ENCODE assay signal across 10 cellular contexts in the genomic region with DNA sequence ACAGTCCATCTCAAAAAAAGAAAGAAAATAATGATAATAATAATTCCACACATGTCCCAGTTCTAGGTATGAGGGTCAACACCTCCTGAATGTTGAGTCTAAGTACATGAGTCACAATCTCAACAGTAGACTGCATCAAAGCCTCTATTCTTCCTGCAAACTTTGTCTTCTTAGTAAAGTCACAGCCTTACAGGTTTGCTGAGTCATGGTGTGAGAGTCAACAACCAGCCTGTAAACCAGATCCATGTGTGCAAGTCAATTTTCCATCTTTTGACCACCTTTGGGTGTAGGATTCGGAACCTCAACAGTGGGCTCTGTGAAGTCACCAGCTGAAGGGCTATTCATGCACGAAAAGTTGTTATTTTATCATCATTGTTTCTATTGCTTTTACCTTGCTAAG. TPM values are rescaled to one million over a fixed set of nuclear protein-coding genes. Genes with fewer than 3 reads are reported as not detected.
"Had no signal": no experiment of that assay in that cellular context is flagged by ENCODE, and none has a peak within 500 bp of the region (broad histone marks: within the 10 kb centered on the region; RNA-seq: fewer than 3 reads in every experiment).

No MANE protein-coding gene starts in this region.

- H3K4me3 Mint-ChIP-seq: GM23338, H9 had no signal

- H3K4me2 ChIP-seq: GM23338, KMS-11 had no signal

- H3K27ac Mint-ChIP-seq: GM23338, H9 had no signal

- H3K4me3 ChIP-seq: GM23338 had no signal

- H3K9ac ChIP-seq: KMS-11 had no signal

- H3K4me1 Mint-ChIP-seq: GM23338, H9 had no signal

- H2AFZ ChIP-seq: GM23338 had no signal

- H3K27ac ChIP-seq: KMS-11 had no signal

- ATAC-seq: GM23338 had no signal

- FAIRE-seq: H1, H54, HTR-8/SVneo had no signal

- DNase-seq: H9, HCEC 1CT, Karpas-422, KBM-7 had no signal

RNA-seq across cellular contexts. Expression of a gene that starts 25.7 kb away (rescaled TPM):
- total RNA-seq: GM23338, H1, H9, HT-29 had no signal
- polyA plus RNA-seq: GM23338, H1 had no signal
